In the genomic region with DNA sequence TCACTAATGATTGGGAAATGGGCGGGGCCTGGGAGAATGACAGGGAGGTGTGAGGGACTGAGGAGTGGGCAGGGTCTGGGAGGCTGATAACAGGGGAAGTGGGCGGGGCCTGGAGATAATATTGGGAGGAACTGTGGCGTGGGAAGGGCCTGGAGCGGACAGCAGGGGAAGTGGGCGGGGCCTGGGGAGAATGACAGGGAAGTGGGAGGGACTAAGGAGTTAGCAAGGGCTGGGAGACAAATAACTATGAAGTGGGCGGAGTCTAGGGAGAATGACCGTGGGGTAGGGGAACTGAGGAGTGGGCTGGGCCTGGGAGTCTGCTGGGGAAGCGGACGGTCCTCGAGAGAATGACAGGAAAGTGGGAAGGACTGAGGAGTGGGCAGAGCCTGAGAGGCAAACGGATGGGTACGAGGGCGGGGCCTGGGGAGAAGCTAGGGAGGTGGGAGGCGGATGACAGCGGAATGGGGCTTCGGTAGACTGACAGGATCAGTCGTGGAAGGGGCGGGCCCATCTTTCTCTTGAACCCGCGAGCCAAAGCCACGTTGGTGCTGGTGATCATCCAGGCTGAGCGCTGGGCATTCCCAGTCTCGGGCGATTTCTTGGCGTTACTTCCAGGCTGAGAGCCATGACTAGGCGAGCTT, we compare ENCODE assay signal across 8 cellular contexts. TPM values are rescaled to one million over a fixed set of nuclear protein-coding genes. Genes with fewer than 3 reads are reported as not detected.
DNase-seq lines count a peak whose midpoint lies in the region; ATAC-seq and FAIRE-seq lines count a peak whose summit lies in the region.

No MANE protein-coding gene starts in this region.

- H3K4me3 Mint-ChIP-seq in activated naive CD4-positive, alpha-beta T cell treated with anti-CD3 and anti-CD28 coated beads, Interleukin-2, amount 10 ng/mL, durations not matched to agents 7 days and 5 days: peak overlapping the region; percentile 89

- peaks cover 23% of the 10 kb centered on the region for H3K27me3 Mint-ChIP-seq in activated naive CD4-positive, alpha-beta T cell treated with anti-CD3 and anti-CD28 coated beads, Interleukin-2, amount 10 ng/mL, durations not matched to agents 7 days and 5 days

- H3K36me3 Mint-ChIP-seq in activated naive CD4-positive, alpha-beta T cell treated with anti-CD3 and anti-CD28 coated beads, Interleukin-2, amount 10 ng/mL, durations not matched to agents 7 days and 5 days: no peaks in the 10 kb centered on the region

- FAIRE-seq in frontal cortex (lab: Jason Lieb, UNC): no peak

- peak overlapping the region; percentile 69 for H2AFZ ChIP-seq in neuron (ENCODE audit: low read depth, low read length)

- peak overlapping the region; percentile 88 for H3K27ac Mint-ChIP-seq in activated naive CD4-positive, alpha-beta T cell treated with anti-CD3 and anti-CD28 coated beads, Interleukin-2, amount 10 ng/mL, durations not matched to agents 7 days and 5 days

- no peaks in the 10 kb centered on the region for H3K9me3 Mint-ChIP-seq in activated naive CD4-positive, alpha-beta T cell treated with anti-CD3 and anti-CD28 coated beads, Interleukin-2, amount 10 ng/mL, durations not matched to agents 7 days and 5 days

- DNase-seq in AG08396 (ENCODE audit: low spot score) (peak; percentile 95), HK-2 (ENCODE audit: unreplicated experiment) (peak; percentile 95), SHP77 (lab: John Stamatoyannopoulos, UW) (peak; percentile 91 to 92), frontal cortex (ENCODE audit: low spot score in 2 of 2) (peak; percentile 83 to 93), superior temporal gyrus (ENCODE audit: extremely low spot score) (peak; percentile 97)
- peak; percentile 88 for DNase-seq in activated naive CD4-positive, alpha-beta T cell treated with anti-CD3 and anti-CD28 coated beads, Interleukin-2, amount 10 ng/mL, durations not matched to agents 7 days and 5 days

- ATAC-seq in GM18867 (IDR thresholded peaks at IDR 0.05; ENCODE audit: unreplicated experiment): peak; percentile 48

- H3K4me1 Mint-ChIP-seq in activated naive CD4-positive, alpha-beta T cell treated with anti-CD3 and anti-CD28 coated beads, Interleukin-2, amount 10 ng/mL, durations not matched to agents 7 days and 5 days: peaks cover 37% of the 10 kb centered on the region

- H3K36me3 ChIP-seq in neuron (ENCODE audit: insufficient read depth, low read length): no peaks in the 10 kb centered on the region

- no peaks in the 10 kb centered on the region for H3K9me3 ChIP-seq in neuron (ENCODE audit: low read length)

- peaks cover 2% of the 10 kb centered on the region for H3K4me1 ChIP-seq in neuron (ENCODE audit: insufficient read depth, low read length)

- CTCF ChIA-PET in activated naive CD4-positive, alpha-beta T cell treated with anti-CD3 and anti-CD28 coated beads, Interleukin-2, amount 10 ng/mL, durations not matched to agents 7 days and 5 days (lab: Charles Lee): interaction anchor here (0.6 to 3.0 kb wide), 19 partner anchors 11 to 352 kb away, joined by 3 to 33 read pairs (median 4); partner anchors contain the start of genes DENND1C and GPR108

- peak overlapping the region; percentile 47 for H3K4me3 ChIP-seq in neuron (ENCODE audit: low read length)

- no peaks in the 10 kb centered on the region for H3K27me3 ChIP-seq in neuron (ENCODE audit: insufficient read depth, low read length)

RNA-seq across cellular contexts. Expression of gene TUBB4A, which starts 14.0 kb away (rescaled TPM):
- total RNA-seq in frontal cortex: 106 TPM

RNA-seq across cellular contexts. Expression of gene TNFSF9, which starts 14.7 kb away (rescaled TPM):
- 2.0 TPM for total RNA-seq in frontal cortex

RNA-seq across cellular contexts. Expression of gene DENND1C, which starts 34.6 kb away (rescaled TPM):
- total RNA-seq in frontal cortex: not detected

RNA-seq across cellular contexts. Expression of gene CRB3, which starts 52.1 kb away (rescaled TPM):
- total RNA-seq in frontal cortex: 0.41 TPM

RNA-seq across cellular contexts. Expression of gene SLC25A23, which starts 56.5 kb away (rescaled TPM):
- total RNA-seq in frontal cortex: 14.7 TPM

Comparison
In these comparisons a context has a peak if more than half of its experiments do, and no peak if none do; other contexts are left out.
1. Peak in every context shown above with its lines: DNase-seq, ATAC-seq and H3K4me3 ChIP-seq.